Comparison of ENCODE assay signal across 18 cellular contexts in genomic region chr17:38327936-38328335, GRCh38. TPM values are rescaled to one million over a fixed set of nuclear protein-coding genes. Genes with fewer than 3 reads are reported as not detected.
"Had no signal": no experiment of that assay in that cellular context is flagged by ENCODE, and none has a peak within 500 bp of the region (broad histone marks: within the 10 kb centered on the region; RNA-seq: fewer than 3 reads in every experiment).

No MANE protein-coding gene starts in this region.

- H3K4me3 Mint-ChIP-seq: activated CD8-positive, alpha-beta T cell treated with anti-CD3 and anti-CD28 coated beads, Interleukin-2, amount 10 ng/mL, durations not matched to agents 7 days and 5 days; activated T-cell treated with anti-CD3 and anti-CD28 coated beads, Interleukin-2, amount 50 U/mL, for 72 hours; natural killer cell; stimulated activated naive CD8-positive, alpha-beta T cell treated with anti-CD3 and anti-CD28 coated beads, Interleukin-15, amount 100 ng/mL, for 72 hours; T-helper 1 cell treated with Interleukin-12 subunit alpha and Interleukin-12 subunit beta and Interleukin-4 antibody, amounts not matched to agents 30 μg/mL and 1 μg/mL, for 36 hours; WTC11 had no signal

- H3K27ac ChIP-seq: esophagus squamous epithelium, psoas muscle, right lobe of liver, spleen, upper lobe of right lung had no signal

- H3K9me3 ChIP-seq: esophagus squamous epithelium, psoas muscle, right lobe of liver, spleen, upper lobe of right lung had no signal

- H3K9me3 Mint-ChIP-seq: activated T-cell treated with anti-CD3 and anti-CD28 coated beads, Interleukin-2, amount 50 U/mL, for 72 hours; natural killer cell; stimulated activated naive CD8-positive, alpha-beta T cell treated with anti-CD3 and anti-CD28 coated beads, Interleukin-15, amount 100 ng/mL, for 72 hours; T-helper 1 cell treated with Interleukin-12 subunit alpha and Interleukin-12 subunit beta and Interleukin-4 antibody, amounts not matched to agents 30 μg/mL and 1 μg/mL, for 36 hours; WTC11 had no signal

- H3K27ac Mint-ChIP-seq: activated CD8-positive, alpha-beta T cell treated with anti-CD3 and anti-CD28 coated beads, Interleukin-2, amount 10 ng/mL, durations not matched to agents 7 days and 5 days; activated T-cell treated with anti-CD3 and anti-CD28 coated beads, Interleukin-2, amount 50 U/mL, for 72 hours; natural killer cell; T-helper 1 cell treated with Interleukin-12 subunit alpha and Interleukin-12 subunit beta and Interleukin-4 antibody, amounts not matched to agents 30 μg/mL and 1 μg/mL, for 36 hours had no signal

- H3K36me3 Mint-ChIP-seq: natural killer cell had no signal

- DNase-seq: activated CD4-positive, alpha-beta T cell treated with anti-CD3 and anti-CD28 coated beads for 48 hours; activated CD8-positive, alpha-beta memory T cell treated with anti-CD3 and anti-CD28 coated beads, Interleukin-2, amount 50 U/mL, for 48 hours; activated CD8-positive, alpha-beta T cell treated with anti-CD3 and anti-CD28 coated beads, Interleukin-2, amount 10 ng/mL, durations not matched to agents 7 days and 5 days; activated T-cell treated with anti-CD3 and anti-CD28 coated beads, Interleukin-2, amount 50 U/mL, for 72 hours; aorta; esophagus squamous epithelium; hippocampal formation; mesenchymal stem cell; natural killer cell; psoas muscle; spleen; stimulated activated naive CD8-positive, alpha-beta T cell treated with anti-CD3 and anti-CD28 coated beads, Interleukin-15, amount 100 ng/mL, for 72 hours; upper lobe of right lung had no signal

- H3K27me3 Mint-ChIP-seq: stimulated activated naive CD8-positive, alpha-beta T cell treated with anti-CD3 and anti-CD28 coated beads, Interleukin-15, amount 100 ng/mL, for 72 hours had no signal

- H3K27me3 ChIP-seq: right lobe of liver had no signal

- ATAC-seq: activated CD8-positive, alpha-beta T cell treated with anti-CD3 and anti-CD28 coated beads, Interleukin-2, amount 10 ng/mL, durations not matched to agents 7 days and 5 days; activated T-cell treated with anti-CD3 and anti-CD28 coated beads, Interleukin-2, amount 50 U/mL, for 72 hours; natural killer cell; psoas muscle; stimulated activated naive CD8-positive, alpha-beta T cell treated with anti-CD3 and anti-CD28 coated beads, Interleukin-15, amount 100 ng/mL, for 72 hours; upper lobe of right lung; WTC11 had no signal

- H3K4me3 ChIP-seq: esophagus squamous epithelium, psoas muscle, right lobe of liver, spleen, upper lobe of right lung had no signal

- H3K4me1 ChIP-seq: psoas muscle, right lobe of liver had no signal

RNA-seq across cellular contexts. Expression of gene GPR179, which starts 15.8 kb away (rescaled TPM):
- total RNA-seq: aorta, glomerular endothelial cell, natural killer cell, omental fat pad had no signal
